Comparison of ENCODE assay signal across 26 cellular contexts in the genomic region with DNA sequence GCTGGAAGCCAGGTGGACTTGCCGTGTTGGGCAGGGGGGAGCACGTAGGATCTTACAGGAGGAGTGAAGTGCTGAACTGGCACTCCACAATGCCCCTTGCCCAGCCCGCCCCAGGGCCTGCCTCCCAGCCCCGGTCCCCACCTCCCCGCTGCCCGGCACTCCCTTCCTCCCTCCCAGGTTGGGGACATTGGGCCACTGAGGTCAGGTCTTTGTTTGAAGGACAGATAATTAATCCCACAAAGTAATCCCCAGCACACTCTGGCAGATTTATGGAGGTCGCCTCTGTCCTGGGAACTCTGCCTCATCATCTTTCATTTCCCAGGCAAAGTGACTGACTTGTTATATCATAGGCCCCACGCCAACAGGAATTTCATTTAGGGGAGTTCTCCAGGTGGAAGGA.
DNase-seq lines count a peak whose midpoint lies in the region; ATAC-seq, FAIRE-seq and TF ChIP-seq lines count a peak whose summit lies in the region.
"Had no signal": no experiment of that assay in that cellular context is flagged by ENCODE, and none has a peak within 500 bp of the region (broad histone marks: within the 10 kb centered on the region; RNA-seq: fewer than 3 reads in every experiment).

No MANE protein-coding gene starts in this region.

- ATAC-seq in right lobe of liver (peak in 2 of 4 donors; percentile 7 to 33), HepG2 (no peak), left lobe of liver (peak; percentile 14), GM18858 (IDR thresholded peaks at IDR 0.05; ENCODE audit: unreplicated experiment) (no peak), GM21786 (IDR thresholded peaks at IDR 0.05; ENCODE audit: unreplicated experiment) (no peak), HG02763 (IDR thresholded peaks at IDR 0.05; ENCODE audit: unreplicated experiment) (no peak)
- ATAC-seq in stimulated activated naive B cell treated with anti-CD40 and anti-IgM and Interleukin-4, amounts not matched to agents 10 μg/mL and 1 μg/mL and 100 μg/mL, for 72 hours (replicated peaks): no peak
- ATAC-seq: GM12878, GM23338, Panc1 had no signal

- peaks cover 0 to 58% (median 17%) of the 10 kb centered on the region in 4 donors for H3K4me1 ChIP-seq in right lobe of liver
- peaks cover 24% of the 10 kb centered on the region for H3K4me1 ChIP-seq in HepG2 (ENCODE audit: insufficient read depth, low read length)

- no peaks in the 10 kb centered on the region for H4K20me1 ChIP-seq in HepG2 (ENCODE audit: insufficient read depth, low read length)
- H4K20me1 ChIP-seq: BLaER1 treated with 17β-estradiol and CSF1 and Interleukin-3, amounts not matched to agents 10 nM and 100 nM had no signal

- WGBS in right lobe of liver (ENCODE audit: insufficient coverage, low coverage, low lambda C conversion rate, missing lambda C conversion rate): no CpG with 5 or more reads among the region's 8 CpGs
- WGBS in HepG2 (ENCODE audit: low lambda C conversion rate): 42% methylated on average over 6 of the region's 8 CpGs

- TF ChIP-seq CTCF in right lobe of liver (IDR thresholded peaks at IDR 0.05) (no peak), HepG2 (CRISPR knock-in tag; IDR thresholded peaks at IDR 0.05) (no peak)

- H3K27me3 Mint-ChIP-seq in stimulated activated naive B cell treated with anti-CD40 and anti-IgM and Interleukin-4, amounts not matched to agents 10 μg/mL and 1 μg/mL and 100 μg/mL, for 72 hours: peaks cover 0 to 6% of the 10 kb centered on the region in 2 donors
- H3K27me3 Mint-ChIP-seq in immature natural killer cell (ENCODE audit: low read depth in 3 of 3): peaks cover 2 to 6% (median 3%) of the 10 kb centered on the region in 3 donors

- no peak for TF ChIP-seq POLR2A in right lobe of liver (IDR thresholded peaks at IDR 0.05)
- TF ChIP-seq POLR2A in HepG2 (IDR thresholded peaks at IDR 0.05; ENCODE audit: insufficient read depth in 1 of 2, low read depth in 2 of 2, low read length in 2 of 2): no peak

- H3K27ac ChIP-seq in right lobe of liver (peak overlapping the region in 1 of 3 donors; percentile 78), HepG2 (ENCODE audit: extremely low read length, insufficient read depth, low read length) (no peak overlapping the region)
- H3K27ac ChIP-seq: 22Rv1 had no signal

- no peaks in the 10 kb centered on the region for H3K36me3 ChIP-seq in right lobe of liver
- H3K36me3 ChIP-seq in HepG2 (replicated peaks in 1 of 2; ENCODE audit: control insufficient read depth in 1 of 2, insufficient read depth in 2 of 2, low read length in 2 of 2): no peaks in the 10 kb centered on the region
- H3K36me3 ChIP-seq: BLaER1 treated with 17β-estradiol and CSF1 and Interleukin-3, amounts not matched to agents 10 nM and 100 nM had no signal

- H3K4me2 ChIP-seq in HepG2 (ENCODE audit: low read depth, low read length): no peak overlapping the region
- H3K4me2 ChIP-seq: GM23338 had no signal

- BruUV-seq in HepG2 (replicated peaks; lab: Mats Ljungman, UMichigan): no TSS peak

- H3K9ac ChIP-seq in HepG2 (ENCODE audit: insufficient read depth, low read depth, low read length): no peak overlapping the region

- no peak overlapping the region for H2AFZ ChIP-seq in HepG2 (ENCODE audit: low read length)
- H2AFZ ChIP-seq: GM23338 had no signal

- H3K4me1 Mint-ChIP-seq in stimulated activated naive B cell treated with anti-CD40 and anti-IgM and Interleukin-4, amounts not matched to agents 10 μg/mL and 1 μg/mL and 100 μg/mL, for 72 hours: peaks cover 5 to 10% of the 10 kb centered on the region in 2 donors
- no peaks in the 10 kb centered on the region for H3K4me1 Mint-ChIP-seq in immature natural killer cell
- H3K4me1 Mint-ChIP-seq: CD4-positive, alpha-beta memory T cell had no signal

- H3K4me3 ChIP-seq in right lobe of liver (no peak overlapping the region), HepG2 (replicated peaks in 1 of 3; ENCODE audit: insufficient read depth in 1 of 3, low read depth in 2 of 3, low read length in 3 of 3) (no peak overlapping the region)
- H3K4me3 ChIP-seq: BLaER1 treated with 17β-estradiol and CSF1 and Interleukin-3, amounts not matched to agents 10 nM and 100 nM; GM12878; GM23338 had no signal

- POLR2A ChIA-PET in HepG2 (lab: Yijun Ruan, JAX): no interaction called here

- H3K4me3 Mint-ChIP-seq in stimulated activated naive B cell treated with anti-CD40 and anti-IgM and Interleukin-4, amounts not matched to agents 10 μg/mL and 1 μg/mL and 100 μg/mL, for 72 hours: no peak overlapping the region
- H3K4me3 Mint-ChIP-seq in immature natural killer cell: no peak overlapping the region
- H3K4me3 Mint-ChIP-seq: CD4-positive, alpha-beta memory T cell; GM23338 had no signal

- H3K27me3 ChIP-seq in right lobe of liver: no peaks in the 10 kb centered on the region
- H3K27me3 ChIP-seq in HepG2 (ENCODE audit: control insufficient read depth in 1 of 2, insufficient read depth in 2 of 2, low read length in 2 of 2): no peaks in the 10 kb centered on the region; a peak in 1 of 5 replicates
- H3K27me3 ChIP-seq: BLaER1 treated with 17β-estradiol and CSF1 and Interleukin-3, amounts not matched to agents 10 nM and 100 nM had no signal

- no peak for TF ChIP-seq RAD21 in HepG2 (CRISPR knock-in tag; IDR thresholded peaks at IDR 0.05)

- H3K9me3 ChIP-seq in right lobe of liver (no peaks in the 10 kb centered on the region), HepG2 (ENCODE audit: low read length) (no peaks in the 10 kb centered on the region)
- H3K9me3 ChIP-seq: BLaER1 treated with 17β-estradiol and CSF1 and Interleukin-3, amounts not matched to agents 10 nM and 100 nM; Caco-2 had no signal

- no peaks in the 10 kb centered on the region for H3K9me3 Mint-ChIP-seq in stimulated activated naive B cell treated with anti-CD40 and anti-IgM and Interleukin-4, amounts not matched to agents 10 μg/mL and 1 μg/mL and 100 μg/mL, for 72 hours
- no peaks in the 10 kb centered on the region for H3K9me3 Mint-ChIP-seq in immature natural killer cell
- H3K9me3 Mint-ChIP-seq: CD4-positive, alpha-beta memory T cell; GM23338 had no signal

- TF ChIP-seq EP300 in HepG2 (IDR thresholded peaks at IDR 0.05; ENCODE audit: low read depth in 2 of 2, low read length in 2 of 2) (no peak), HepG2 (CRISPR knock-in tag; IDR thresholded peaks at IDR 0.05; ENCODE audit: borderline replicate concordance) (no peak)

- no peaks in the 10 kb centered on the region for H3K36me3 Mint-ChIP-seq in stimulated activated naive B cell treated with anti-CD40 and anti-IgM and Interleukin-4, amounts not matched to agents 10 μg/mL and 1 μg/mL and 100 μg/mL, for 72 hours
- no peaks in the 10 kb centered on the region for H3K36me3 Mint-ChIP-seq in immature natural killer cell
- H3K36me3 Mint-ChIP-seq: CD4-positive, alpha-beta memory T cell had no signal

- intact Hi-C loops in right lobe of liver (cut with DNase I): no loop called here
- intact Hi-C loops in HepG2 (cut with micrococcal nuclease; ENCODE audit: unreplicated experiment): no loop called here

- CTCF ChIA-PET in HepG2 (lab: Yijun Ruan, JAX; ENCODE audit: low intra/inter-chr PET ratio, low total read pairs): no interaction called here

- FAIRE-seq in HepG2 (lab: Jason Lieb, UNC): no peak
- FAIRE-seq: GM12878 had no signal

- peak overlapping the region; percentile 42 for H3K27ac Mint-ChIP-seq in stimulated activated naive B cell treated with anti-CD40 and anti-IgM and Interleukin-4, amounts not matched to agents 10 μg/mL and 1 μg/mL and 100 μg/mL, for 72 hours
- no peak overlapping the region for H3K27ac Mint-ChIP-seq in immature natural killer cell
- H3K27ac Mint-ChIP-seq: CD4-positive, alpha-beta memory T cell; GM23338 had no signal

- DNase-seq in right lobe of liver (peak in 2 of 3 donors; percentile 66 to 71), HepG2 (ENCODE audit: low spot score) (no peak), left lobe of liver (ENCODE audit: low spot score) (no peak), immature natural killer cell (no peak)
- DNase-seq in stimulated activated naive B cell treated with anti-CD40 and anti-IgM and Interleukin-4, amounts not matched to agents 10 μg/mL and 1 μg/mL and 100 μg/mL, for 72 hours: no peak
- DNase-seq: ACHN; Caco-2; CD4-positive, alpha-beta memory T cell; DMS 273 treated with DMSO at 0.1 percent for 48 hours; DND-41; HCEC 1CT; NCI-H1105; NCI-H146; NCI-H2029 treated with DMSO at 0.1 percent for 48 hours; NCI-H226; NCI-H510A treated with DMSO at 0.1 percent for 48 hours; NCI-H748 treated with DMSO at 0.1 percent for 48 hours; SIG-M5 had no signal

- in situ Hi-C loops in HepG2 (cut with HindIII; ENCODE audit: extremely low pct_ligation_motif_present, low pct_unique_long_range_greater_than_20kb): no loop called here

- no peaks in the 10 kb centered on the region for H3K79me2 ChIP-seq in HepG2 (ENCODE audit: insufficient read depth, low read length)

TF ChIP-seq in HepG2, 621 proteins besides CTCF, POLR2A, EP300 and RAD21:
- no peak for TF ChIP-seq KDM5A (IDR thresholded peaks at IDR 0.05; ENCODE audit: borderline replicate concordance, low read length)
- no peak for TF ChIP-seq KAT7 (CRISPR knock-in tag; IDR thresholded peaks at IDR 0.05; ENCODE audit: borderline replicate concordance)
- no peak for TF ChIP-seq SNAPC5 (CRISPR knock-in tag; IDR thresholded peaks at IDR 0.05; ENCODE audit: borderline replicate concordance)

Comparison
In these comparisons a context has a peak if more than half of its experiments do, and no peak if none do; other contexts are left out.
1. DNase-seq: peak in right lobe of liver (2 of 3); none in HepG2 (single experiment), left lobe of liver (single experiment), stimulated activated naive B cell treated with anti-CD40 and anti-IgM and Interleukin-4, amounts not matched to agents 10 μg/mL and 1 μg/mL and 100 μg/mL, for 72 hours (single experiment) and immature natural killer cell (0 of 3).